In the genomic region with DNA sequence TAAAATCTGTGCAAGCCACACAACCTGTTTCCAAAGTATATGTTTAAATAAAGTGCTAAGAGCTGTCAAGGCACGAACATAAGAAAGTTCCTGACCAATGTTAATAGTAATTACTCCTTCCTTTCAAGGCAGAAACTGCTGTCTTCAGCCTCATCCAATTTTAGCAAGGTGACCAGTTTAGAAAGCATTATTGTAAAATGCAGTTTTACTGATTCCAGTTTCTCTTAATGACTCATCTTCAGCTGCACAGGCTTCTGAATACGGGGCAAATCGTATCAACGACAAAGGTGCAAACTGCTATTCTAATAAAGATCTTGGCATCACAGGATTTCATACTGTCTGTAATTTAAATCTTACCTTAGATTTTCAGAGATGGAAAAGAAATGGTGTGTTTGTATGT, we compare ENCODE assay signal across 10 cellular contexts.
DNase-seq lines count a peak whose midpoint lies in the region; ATAC-seq and FAIRE-seq lines count a peak whose summit lies in the region.
"Had no signal": no experiment of that assay in that cellular context is flagged by ENCODE, and none has a peak within 500 bp of the region (broad histone marks: within the 10 kb centered on the region; RNA-seq: fewer than 3 reads in every experiment).

No MANE protein-coding gene starts in this region.

- no peak overlapping the region for H3K27ac Mint-ChIP-seq in activated CD4-positive, alpha-beta memory T cell treated with anti-CD3 and anti-CD28 coated beads, Interleukin-2, amount 10 ng/mL, durations not matched to agents 7 days and 5 days

- no peaks in the 10 kb centered on the region for H3K36me3 Mint-ChIP-seq in activated CD4-positive, alpha-beta memory T cell treated with anti-CD3 and anti-CD28 coated beads, Interleukin-2, amount 10 ng/mL, durations not matched to agents 7 days and 5 days (ENCODE audit: low read depth)

- H3K27me3 Mint-ChIP-seq in activated CD4-positive, alpha-beta memory T cell treated with anti-CD3 and anti-CD28 coated beads, Interleukin-2, amount 10 ng/mL, durations not matched to agents 7 days and 5 days, result no peaks in the 10 kb centered on the region

- no peaks in the 10 kb centered on the region for H3K9me3 Mint-ChIP-seq in activated CD4-positive, alpha-beta memory T cell treated with anti-CD3 and anti-CD28 coated beads, Interleukin-2, amount 10 ng/mL, durations not matched to agents 7 days and 5 days

- FAIRE-seq in urothelium cell line (lab: Jason Lieb, UNC), result no peak

- DNase-seq in fibroblast of peridontal ligament (ENCODE audit: extremely low read depth) (peak; percentile 13), superior temporal gyrus (ENCODE audit: extremely low spot score) (no peak), urothelium cell line (ENCODE audit: low spot score) (no peak)
- no peak for DNase-seq in activated CD4-positive, alpha-beta memory T cell treated with anti-CD3 and anti-CD28 coated beads, Interleukin-2, amount 10 ng/mL, durations not matched to agents 7 days and 5 days
- no peak for DNase-seq in stimulated activated CD4-positive, alpha-beta T cell treated with anti-CD3 and anti-CD28 coated beads, Interleukin-2, amount 100 ng/mL, for 48 hours
- DNase-seq: GDM1, upper lobe of left lung had no signal

- CTCF ChIA-PET in activated CD4-positive, alpha-beta memory T cell treated with anti-CD3 and anti-CD28 coated beads, Interleukin-2, amount 10 ng/mL, durations not matched to agents 7 days and 5 days (lab: Charles Lee), result no interaction called here

- peaks cover 25% of the 10 kb centered on the region for H3K4me1 Mint-ChIP-seq in activated CD4-positive, alpha-beta memory T cell treated with anti-CD3 and anti-CD28 coated beads, Interleukin-2, amount 10 ng/mL, durations not matched to agents 7 days and 5 days

- H3K4me3 Mint-ChIP-seq in activated CD4-positive, alpha-beta memory T cell treated with anti-CD3 and anti-CD28 coated beads, Interleukin-2, amount 10 ng/mL, durations not matched to agents 7 days and 5 days, result no peak overlapping the region

- POLR2A ChIA-PET in activated CD4-positive, alpha-beta memory T cell treated with anti-CD3 and anti-CD28 coated beads, Interleukin-2, amount 10 ng/mL, durations not matched to agents 7 days and 5 days (lab: Charles Lee), result no interaction called here

- ATAC-seq in GM18868 (IDR thresholded peaks at IDR 0.05; ENCODE audit: unreplicated experiment) (peak; percentile 97), GM21529 (IDR thresholded peaks at IDR 0.05; ENCODE audit: unreplicated experiment) (peak; percentile 94), HG03175 (IDR thresholded peaks at IDR 0.05; ENCODE audit: unreplicated experiment) (peak; percentile 88)
